In the genomic region with DNA sequence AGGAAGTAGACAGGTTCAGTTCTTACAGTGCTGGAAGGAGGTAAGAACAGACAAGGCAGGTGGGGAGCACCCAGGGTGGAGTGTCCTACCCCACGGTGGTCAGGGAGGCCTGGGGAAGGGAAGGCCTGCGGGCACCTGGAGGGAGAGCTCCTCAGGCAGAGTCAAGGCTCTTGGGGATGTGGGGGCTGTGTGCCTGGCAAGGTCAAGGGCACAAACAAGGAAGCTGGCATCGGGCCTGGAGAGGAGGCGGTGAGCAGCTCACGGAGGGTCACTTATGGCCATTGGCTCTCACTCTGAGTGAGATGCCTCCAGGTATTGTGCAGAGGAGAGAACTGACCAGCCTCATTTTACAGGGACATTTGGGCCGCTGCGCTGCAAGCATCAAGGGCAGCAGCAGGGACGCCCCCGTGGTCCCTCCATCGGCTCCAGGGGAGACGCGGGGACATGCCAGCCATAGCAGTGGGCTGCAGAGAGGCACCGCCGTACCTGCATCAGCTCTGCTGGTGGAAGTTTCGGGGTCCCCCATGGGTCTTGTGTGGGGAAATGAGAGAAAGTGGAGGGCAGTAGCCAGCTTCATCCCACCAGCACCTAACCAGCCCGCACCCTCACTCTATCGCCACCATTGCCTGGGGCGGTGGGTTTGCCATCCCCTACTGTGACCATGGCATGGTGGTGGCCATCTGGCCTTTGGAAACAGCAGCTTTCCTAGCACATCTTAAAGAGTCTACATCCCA, we compare ENCODE assay signal across 31 cellular contexts.
"Had no signal": no experiment of that assay in that cellular context is flagged by ENCODE, and none has a peak within 500 bp of the region (broad histone marks: within the 10 kb centered on the region; RNA-seq: fewer than 3 reads in every experiment).

No MANE protein-coding gene starts in this region.

- H3K36me3 ChIP-seq: ascending aorta, cardiac muscle cell, Peyer's patch, SJSA1 had no signal

- H3K27ac Mint-ChIP-seq: activated CD4-positive, alpha-beta T cell treated with anti-CD3 and anti-CD28 coated beads, Interleukin-2, amount 10 ng/mL, durations not matched to agents 24 days and 14 days; activated CD8-positive, alpha-beta T cell treated with anti-CD3 and anti-CD28 coated beads for 36 hours; activated naive CD4-positive, alpha-beta T cell treated with anti-CD3 and anti-CD28 coated beads, Interleukin-2, amount 50 U/mL, for 24 hours; activated naive CD8-positive, alpha-beta T cell treated with anti-CD3 and anti-CD28 coated beads, Interleukin-2, amount 10 ng/mL, durations not matched to agents 7 days and 5 days; T-helper 1 cell treated with Interleukin-12 subunit alpha and Interleukin-12 subunit beta and Interleukin-4 antibody, amounts not matched to agents 30 μg/mL and 1 μg/mL, for 36 hours; T-helper 2 cell treated with Interferon-gamma antibody and Interleukin-4, amounts not matched to agents 5 μg/mL and 100 μg/mL, for 36 hours had no signal

- H3K36me3 Mint-ChIP-seq: activated naive CD4-positive, alpha-beta T cell treated with anti-CD3 and anti-CD28 coated beads, Interleukin-2, amount 50 U/mL, for 24 hours had no signal

- DNase-seq: activated CD4-positive, alpha-beta T cell treated with anti-CD3 and anti-CD28 coated beads, Interleukin-2, amount 10 ng/mL, durations not matched to agents 24 days and 14 days; activated CD4-positive, alpha-beta T cell treated with anti-CD3 and anti-CD28 coated beads, Interleukin-2, amount 50 U/mL, for 4 hours; activated CD8-positive, alpha-beta T cell treated with anti-CD3 and anti-CD28 coated beads for 36 hours; activated naive CD4-positive, alpha-beta T cell treated with Interleukin-2 at 50 U/mL for 16 hours; activated naive CD8-positive, alpha-beta T cell treated with anti-CD3 and anti-CD28 coated beads, Interleukin-2, amount 10 ng/mL, durations not matched to agents 7 days and 5 days; activated T-cell treated with anti-CD3 and anti-CD28 coated beads, Interleukin-2, amount 50 U/mL, for 1 hour; amygdala; NCI-H1092 treated with DMSO at 0.1 percent for 48 hours; NCI-H1436; NCI-H1694; NCI-H1930; NCI-H2107; NCI-H2171; NCI-H226; NCI-H446 treated with DMSO at 0.1 percent for 48 hours; NCI-H524; NCI-H69; NCI-H82; NK-92 treated with Interleukin-12 subunit alpha and Interleukin-12 subunit beta, amount 100 ng/mL, for 24 hours; PC-3; Peyer's patch; RPMI8226; SHP77 treated with DMSO at 0.1 percent for 48 hours; SK-N-SH had no signal

- H3K4me3 ChIP-seq: ascending aorta, cardiac muscle cell, K562, Peyer's patch, SJSA1 had no signal

- H3K4me1 ChIP-seq: ascending aorta, Peyer's patch had no signal

- H3K27ac ChIP-seq: ascending aorta, cardiac muscle cell, Peyer's patch, SJSA1 had no signal

- H3K9me3 ChIP-seq: ascending aorta, Peyer's patch, SJSA1, SK-N-SH had no signal

- H3K4me3 Mint-ChIP-seq: activated CD4-positive, alpha-beta T cell treated with anti-CD3 and anti-CD28 coated beads, Interleukin-2, amount 10 ng/mL, durations not matched to agents 24 days and 14 days; activated CD8-positive, alpha-beta T cell treated with anti-CD3 and anti-CD28 coated beads for 36 hours; activated naive CD4-positive, alpha-beta T cell treated with anti-CD3 and anti-CD28 coated beads, Interleukin-2, amount 50 U/mL, for 24 hours; activated naive CD8-positive, alpha-beta T cell treated with anti-CD3 and anti-CD28 coated beads, Interleukin-2, amount 10 ng/mL, durations not matched to agents 7 days and 5 days; T-helper 1 cell treated with Interleukin-12 subunit alpha and Interleukin-12 subunit beta and Interleukin-4 antibody, amounts not matched to agents 30 μg/mL and 1 μg/mL, for 36 hours; T-helper 2 cell treated with Interferon-gamma antibody and Interleukin-4, amounts not matched to agents 5 μg/mL and 100 μg/mL, for 36 hours had no signal

- H3K9me3 Mint-ChIP-seq: activated CD4-positive, alpha-beta T cell treated with anti-CD3 and anti-CD28 coated beads, Interleukin-2, amount 10 ng/mL, durations not matched to agents 24 days and 14 days; activated CD8-positive, alpha-beta T cell treated with anti-CD3 and anti-CD28 coated beads for 36 hours; activated naive CD4-positive, alpha-beta T cell treated with anti-CD3 and anti-CD28 coated beads, Interleukin-2, amount 50 U/mL, for 24 hours; T-helper 1 cell treated with Interleukin-12 subunit alpha and Interleukin-12 subunit beta and Interleukin-4 antibody, amounts not matched to agents 30 μg/mL and 1 μg/mL, for 36 hours had no signal

- H3K9ac ChIP-seq: SK-N-SH had no signal

- H3K4me2 ChIP-seq: SK-N-SH had no signal

- ATAC-seq: activated CD8-positive, alpha-beta T cell treated with anti-CD3 and anti-CD28 coated beads for 36 hours; K562; PC-3 had no signal

- H3K4me1 Mint-ChIP-seq: activated CD4-positive, alpha-beta T cell treated with anti-CD3 and anti-CD28 coated beads, Interleukin-2, amount 10 ng/mL, durations not matched to agents 24 days and 14 days; activated naive CD4-positive, alpha-beta T cell treated with anti-CD3 and anti-CD28 coated beads, Interleukin-2, amount 50 U/mL, for 24 hours; activated naive CD8-positive, alpha-beta T cell treated with anti-CD3 and anti-CD28 coated beads, Interleukin-2, amount 10 ng/mL, durations not matched to agents 7 days and 5 days had no signal

- H3K27me3 ChIP-seq: ascending aorta, Peyer's patch, SJSA1 had no signal
